ENCODE assay signal across 10 cellular contexts in the genomic region with DNA sequence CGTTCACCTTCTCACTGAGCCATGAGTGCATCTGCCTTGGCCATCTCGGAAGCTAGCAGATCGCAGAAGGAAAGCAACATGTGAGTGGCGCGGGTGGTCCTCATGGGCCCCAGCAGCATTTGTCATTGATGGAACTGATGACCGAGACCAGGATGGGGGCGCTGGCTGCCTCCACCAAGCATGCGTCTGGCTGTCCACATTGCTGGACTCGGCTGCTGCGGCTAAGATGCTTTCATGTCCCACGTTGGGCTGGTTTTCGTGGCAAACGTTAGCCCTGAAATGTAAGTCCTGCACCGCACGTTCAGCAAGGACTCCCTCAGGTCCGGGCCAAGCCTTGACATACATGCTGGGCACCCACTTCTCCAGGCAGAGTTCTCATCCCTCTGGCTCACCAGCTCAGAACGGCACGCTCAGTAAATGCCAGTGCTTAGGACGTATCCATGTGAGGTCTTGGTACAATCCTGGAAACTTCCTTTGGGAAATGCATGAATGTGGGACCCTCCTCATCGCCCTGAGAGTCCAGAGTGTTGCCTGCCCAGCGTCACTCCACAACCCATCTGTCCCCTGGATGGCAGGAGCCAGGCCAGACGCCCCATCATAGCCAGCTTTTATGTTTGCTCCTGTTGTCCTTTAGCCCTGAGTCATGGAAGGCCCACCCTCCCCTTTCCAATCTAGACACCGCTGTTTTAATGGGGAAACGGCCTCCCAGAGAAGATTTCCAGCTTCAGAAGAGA. TPM values are rescaled to one million over a fixed set of nuclear protein-coding genes. Genes with fewer than 3 reads are reported as not detected.
DNase-seq lines count a peak whose midpoint lies in the region; ATAC-seq and TF ChIP-seq lines count a peak whose summit lies in the region.
"Had no signal": no experiment of that assay in that cellular context is flagged by ENCODE, and none has a peak within 500 bp of the region (broad histone marks: within the 10 kb centered on the region; RNA-seq: fewer than 3 reads in every experiment).

No MANE protein-coding gene starts in this region.

- TF ChIP-seq POLR2A in sigmoid colon (IDR thresholded peaks at IDR 0.05): no peak

- H3K9me3 ChIP-seq in CD4-positive, CD25-positive, alpha-beta regulatory T cell (ENCODE audit: control insufficient read depth in 2 of 2, low read length in 2 of 2): no peaks in the 10 kb centered on the region
- no peaks in the 10 kb centered on the region for H3K9me3 ChIP-seq in sigmoid colon

- no peak for TF ChIP-seq CTCF in sigmoid colon (IDR thresholded peaks at IDR 0.05)

- H3K4me1 ChIP-seq in CD4-positive, CD25-positive, alpha-beta regulatory T cell (ENCODE audit: control insufficient read depth, insufficient read depth, low read length, poor library complexity, severe bottlenecking): peaks cover 50% of the 10 kb centered on the region
- H3K4me1 ChIP-seq in sigmoid colon: peaks cover 0 to 30% (median 21%) of the 10 kb centered on the region in 4 donors

- H3K4me3 Mint-ChIP-seq in CD4-positive, CD25-positive, alpha-beta regulatory T cell: peak overlapping the region; percentile 79 to 97 (median 87)
- H3K4me3 Mint-ChIP-seq in IgD-negative memory B cell: peak overlapping the region; percentile 80 to 91 (median 88)
- H3K4me3 Mint-ChIP-seq in central memory CD8-positive, alpha-beta T cell: peak overlapping the region; percentile 72

- H3K4me3 ChIP-seq in CD4-positive, CD25-positive, alpha-beta regulatory T cell (ENCODE audit: low read depth, low read length): peak overlapping the region; percentile 86
- no peak overlapping the region for H3K4me3 ChIP-seq in sigmoid colon

- intact Hi-C loops in sigmoid colon (cut with DNase I): loop anchor here (5.0 to 10.0 kb wide), 2 partner anchors 142 to 284 kb away; a partner anchor contains a TSS

- in situ Hi-C loops in ACHN (cut with HindIII; ENCODE audit: low pct_ligation_motif_present, low pct_unique_long_range_greater_than_20kb, low sequenced_read_pairs): no loop called here

- TF ChIP-seq EP300 in sigmoid colon (IDR thresholded peaks at IDR 0.05): no peak

- 88 to 90% methylated on average over 24 of the region's 24 CpGs for WGBS in sigmoid colon, 2 donors

- H3K27ac Mint-ChIP-seq in CD4-positive, CD25-positive, alpha-beta regulatory T cell: peak overlapping the region; percentile 98 to 99 (median 98)
- H3K27ac Mint-ChIP-seq in IgD-negative memory B cell: peak overlapping the region; percentile 93 to 99 (median 97)
- H3K27ac Mint-ChIP-seq in central memory CD8-positive, alpha-beta T cell (ENCODE audit: low read depth): peak overlapping the region; percentile 92

- peaks cover 0 to 48% (median 30%) of the 10 kb centered on the region in 4 donors for H3K4me1 Mint-ChIP-seq in CD4-positive, CD25-positive, alpha-beta regulatory T cell
- peaks cover 17 to 44% (median 29%) of the 10 kb centered on the region in 3 donors for H3K4me1 Mint-ChIP-seq in IgD-negative memory B cell
- H3K4me1 Mint-ChIP-seq in central memory CD8-positive, alpha-beta T cell: peaks cover 25% of the 10 kb centered on the region

- no peaks in the 10 kb centered on the region for H3K27me3 ChIP-seq in CD4-positive, CD25-positive, alpha-beta regulatory T cell (ENCODE audit: control insufficient read depth, insufficient read depth, low read length)
- peaks cover 0 to 12% (median 4%) of the 10 kb centered on the region in 3 donors for H3K27me3 ChIP-seq in sigmoid colon

- no peaks in the 10 kb centered on the region for H3K36me3 Mint-ChIP-seq in CD4-positive, CD25-positive, alpha-beta regulatory T cell
- H3K36me3 Mint-ChIP-seq in IgD-negative memory B cell: peaks cover 1% of the 10 kb centered on the region
- peaks cover 13% of the 10 kb centered on the region for H3K36me3 Mint-ChIP-seq in central memory CD8-positive, alpha-beta T cell (ENCODE audit: insufficient read depth)

- ATAC-seq in CD4-positive, CD25-positive, alpha-beta regulatory T cell (ENCODE audit: low read depth in 2 of 2): no peak
- no peak for ATAC-seq in central memory CD8-positive, alpha-beta T cell (replicated peaks; ENCODE audit: extremely low read depth, poor library complexity, severe bottlenecking)
- ATAC-seq in GM21367 (IDR thresholded peaks at IDR 0.05; ENCODE audit: unreplicated experiment) (no peak), GM21515 (IDR thresholded peaks at IDR 0.05; ENCODE audit: unreplicated experiment) (no peak)

- no peaks in the 10 kb centered on the region for H3K9me3 Mint-ChIP-seq in CD4-positive, CD25-positive, alpha-beta regulatory T cell
- no peaks in the 10 kb centered on the region for H3K9me3 Mint-ChIP-seq in IgD-negative memory B cell
- no peaks in the 10 kb centered on the region for H3K9me3 Mint-ChIP-seq in central memory CD8-positive, alpha-beta T cell

- no peaks in the 10 kb centered on the region for H3K36me3 ChIP-seq in CD4-positive, CD25-positive, alpha-beta regulatory T cell (ENCODE audit: control insufficient read depth, insufficient read depth, low read length)
- H3K36me3 ChIP-seq in sigmoid colon: no peaks in the 10 kb centered on the region

- no peaks in the 10 kb centered on the region for H3K27me3 Mint-ChIP-seq in CD4-positive, CD25-positive, alpha-beta regulatory T cell
- H3K27me3 Mint-ChIP-seq in IgD-negative memory B cell: no peaks in the 10 kb centered on the region
- H3K27me3 Mint-ChIP-seq in central memory CD8-positive, alpha-beta T cell: no peaks in the 10 kb centered on the region

- peak overlapping the region; percentile 96 for H3K27ac ChIP-seq in CD4-positive, CD25-positive, alpha-beta regulatory T cell (ENCODE audit: insufficient read depth, low read length, poor library complexity, severe bottlenecking)
- H3K27ac ChIP-seq in sigmoid colon: peak overlapping the region; percentile 88 to 96 (median 92)

- DNase-seq in CD4-positive, CD25-positive, alpha-beta regulatory T cell: no peak
- no peak for DNase-seq in central memory CD8-positive, alpha-beta T cell (ENCODE audit: low spot score in 2 of 2)
- no peak for DNase-seq in sigmoid colon
- no peak for DNase-seq in NCI-H1417 (lab: John Stamatoyannopoulos, UW)
- DNase-seq in ACHN: no peak
- DNase-seq: DND-41, mesendoderm had no signal

RNA-seq across cellular contexts. Expression of a gene that starts 8.4 kb away (rescaled TPM):
- 7.4 TPM for total RNA-seq in CD4-positive, CD25-positive, alpha-beta regulatory T cell
- polyA plus RNA-seq in CD4-positive, CD25-positive, alpha-beta regulatory T cell: 1 to 10 TPM; 1.8 to 2.9 (median 2.7) TPM
- 3.4 TPM for polyA plus RNA-seq in IgD-negative memory B cell
- 10 to 100 TPM in 1 of 4 donors, 1 to 10 TPM in 3; 5.1 to 13.2 (median 6.6) TPM for total RNA-seq in sigmoid colon
- polyA plus RNA-seq in sigmoid colon: 10 to 100 TPM in 1 of 3 donors, 1 to 10 TPM in 2; 3.6 to 26.3 (median 4.2) TPM

RNA-seq across cellular contexts. Expression of a gene that starts 57.9 kb away (rescaled TPM):
- total RNA-seq in CD4-positive, CD25-positive, alpha-beta regulatory T cell: 0.37 TPM
- under 1 TPM in 1 of 4 donors, not detected in 3; 0.11 TPM for polyA plus RNA-seq in CD4-positive, CD25-positive, alpha-beta regulatory T cell
- polyA plus RNA-seq in IgD-negative memory B cell (not detected), sigmoid colon (1 to 10 TPM in 1 of 3 donors, under 1 TPM in 1, not detected in 1; 0.60 to 1.4 TPM)
- 10 to 100 TPM in 3 of 4 donors, 1 to 10 TPM in 1; 5.4 to 54.0 (median 27.6) TPM for total RNA-seq in sigmoid colon
